In the genomic region with DNA sequence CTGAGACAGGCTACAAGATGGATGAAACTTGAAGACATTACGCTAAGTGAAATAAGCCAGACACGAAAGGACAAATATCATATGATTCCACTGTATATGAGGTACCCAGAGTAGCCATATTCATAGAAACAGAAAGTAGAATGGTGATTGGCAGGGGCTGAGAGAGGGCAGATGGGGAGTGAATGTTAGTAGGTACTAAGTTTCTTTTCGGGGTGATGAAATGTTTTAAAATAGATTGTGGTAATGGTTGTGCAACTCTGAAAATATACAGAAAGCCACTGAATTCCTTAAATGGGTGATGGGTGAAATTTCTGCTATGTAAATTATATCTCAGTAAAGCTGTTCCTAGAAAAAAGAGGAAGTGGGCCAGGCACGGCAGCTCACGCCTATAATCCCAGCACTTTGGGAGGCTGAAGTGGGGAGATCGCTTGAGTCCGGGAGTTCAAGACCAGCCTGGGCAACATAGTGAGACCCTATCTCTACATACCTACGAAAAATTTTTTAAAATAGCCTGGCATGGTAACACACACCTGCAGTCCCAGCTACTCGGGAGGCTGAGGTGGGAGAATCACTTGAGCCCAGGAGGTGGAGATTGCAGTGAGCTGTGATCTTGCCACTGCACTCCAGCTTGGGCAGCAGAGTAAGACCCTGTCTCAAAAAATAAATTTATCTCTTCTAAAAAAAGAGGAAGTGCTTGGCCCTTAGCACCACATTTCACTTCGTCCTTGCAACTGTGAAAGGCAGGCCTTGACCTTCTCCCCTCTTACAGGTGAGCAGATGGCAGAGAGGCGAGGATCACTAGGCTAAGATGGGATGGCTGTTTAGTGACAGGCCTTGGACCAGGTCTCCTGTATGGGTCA, we compare ENCODE assay signal across 9 cellular contexts.
DNase-seq lines count a peak whose midpoint lies in the region; ATAC-seq and TF ChIP-seq lines count a peak whose summit lies in the region.
"Had no signal": no experiment of that assay in that cellular context is flagged by ENCODE, and none has a peak within 500 bp of the region (broad histone marks: within the 10 kb centered on the region; RNA-seq: fewer than 3 reads in every experiment).

No MANE protein-coding gene starts in this region.

- H3K9me3 ChIP-seq in mucosa of rectum (ENCODE audit: control insufficient read depth in 2 of 2, low read length in 2 of 2) = no peaks in the 10 kb centered on the region

- H3K27ac ChIP-seq in mucosa of rectum (ENCODE audit: low read depth in 2 of 2, low read length in 2 of 2) = peak overlapping the region; percentile 84 to 87
- H3K27ac ChIP-seq: 22Rv1 had no signal

- peak overlapping the region; percentile 50 for H3K4me3 ChIP-seq in NB4 (ENCODE audit: low read depth, low read length)
- H3K4me3 ChIP-seq in cardiac fibroblast (replicated peaks in 1 of 2; ENCODE audit: low read depth in 2 of 2, low read length in 2 of 2) = peak overlapping the region; percentile 14 to 28
- peak overlapping the region; percentile 58 to 68 for H3K4me3 ChIP-seq in mucosa of rectum (ENCODE audit: low read length in 2 of 2)

- no peak for TF ChIP-seq POLR2A in NB4 (IDR thresholded peaks at IDR 0.05; ENCODE audit: extremely low read depth, insufficient read length)

- peak overlapping the region; percentile 3 to 39 for H3K9ac ChIP-seq in mucosa of rectum (ENCODE audit: low read depth in 1 of 2, low read length in 2 of 2)

- TF ChIP-seq CTCF in NB4 (IDR thresholded peaks at IDR 0.05; ENCODE audit: low read depth, low read length) (no peak), cardiac fibroblast (IDR thresholded peaks at IDR 0.05; ENCODE audit: low read depth, low read length) (no peak)

- peak; percentile 87 for ATAC-seq in HG02571 (IDR thresholded peaks at IDR 0.05; ENCODE audit: unreplicated experiment)

- peaks cover 0 to 10% of the 10 kb centered on the region in 2 donors for H3K27me3 ChIP-seq in mucosa of rectum (ENCODE audit: control insufficient read depth in 2 of 2, insufficient read depth in 2 of 2, low read length in 2 of 2)

- DNase-seq in DMS53 (lab: John Stamatoyannopoulos, UW) (peak; percentile 43), DMS53 treated with DMSO at 0.1 percent for 48 hours (lab: John Stamatoyannopoulos, UW; ENCODE audit: unreplicated experiment) (no peak), NB4 (ENCODE audit: low read depth) (peak; percentile 95), cardiac fibroblast (ENCODE audit: low read depth in 2 of 2) (peak; percentile 88 to 92), NCI-H2107 (lab: John Stamatoyannopoulos, UW) (no peak), iPS-NIHi7 (ENCODE audit: extremely low spot score) (no peak)

- no peaks in the 10 kb centered on the region for H3K36me3 ChIP-seq in mucosa of rectum (ENCODE audit: control insufficient read depth in 2 of 2, insufficient read depth in 2 of 2, low read length in 2 of 2)

- H3K4me1 ChIP-seq in mucosa of rectum (ENCODE audit: control insufficient read depth in 2 of 2, insufficient read depth in 2 of 2, low read length in 2 of 2) = peaks cover 6 to 10% of the 10 kb centered on the region in 2 donors

Comparison
In these comparisons a context has a peak if more than half of its experiments do, and no peak if none do; other contexts are left out.
1. DNase-seq: peak in DMS53 (single experiment), NB4 (single experiment) and cardiac fibroblast (2 of 2); none in DMS53 treated with DMSO at 0.1 percent for 48 hours (single experiment), NCI-H2107 (single experiment) and iPS-NIHi7 (single experiment).
2. Peak in every context shown above with its lines, with median percentiles within 50 percentile points of each other: H3K4me3 ChIP-seq.